ENCODE assay signal across 22 cellular contexts in the genomic region with DNA sequence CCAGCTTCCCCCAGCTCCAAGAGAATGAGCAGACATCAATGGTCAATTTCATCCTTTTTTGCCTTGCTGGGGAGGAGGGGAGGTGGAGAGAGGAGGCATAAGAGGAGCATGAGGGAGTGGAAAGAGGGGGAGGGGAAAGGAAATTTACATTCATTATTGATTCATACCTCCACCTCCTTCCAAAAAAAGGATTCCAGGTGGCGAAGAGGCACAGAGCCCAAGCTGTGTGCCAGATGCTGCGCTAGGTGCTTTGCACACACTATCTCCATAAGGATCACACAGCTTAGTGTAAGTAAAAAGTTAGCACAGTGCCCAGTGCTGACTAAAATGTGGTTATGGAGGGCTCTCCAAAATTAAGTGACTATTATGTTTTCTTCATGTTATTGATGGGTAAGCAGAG.
DNase-seq lines count a peak whose midpoint lies in the region; FAIRE-seq lines count a peak whose summit lies in the region.
"Had no signal": no experiment of that assay in that cellular context is flagged by ENCODE, and none has a peak within 500 bp of the region (broad histone marks: within the 10 kb centered on the region; RNA-seq: fewer than 3 reads in every experiment).

No MANE protein-coding gene starts in this region.

- H3K27me3 ChIP-seq in layer of hippocampus (ENCODE audit: control insufficient read depth, insufficient read depth, low read length), result no peaks in the 10 kb centered on the region
- H3K27me3 ChIP-seq: brain microvascular endothelial cell, colonic mucosa had no signal

- peak overlapping the region; percentile 54 for H3K27ac ChIP-seq in layer of hippocampus (ENCODE audit: low read depth, low read length)
- H3K27ac ChIP-seq: brain microvascular endothelial cell, colonic mucosa, spleen, transverse colon had no signal

- peak; percentile 90 for DNase-seq in DMS79 (lab: John Stamatoyannopoulos, UW)
- peak; percentile 80 for DNase-seq in NCI-H146 (lab: John Stamatoyannopoulos, UW)
- DNase-seq in NCI-H526 treated with DMSO at 0.1 percent for 48 hours (lab: John Stamatoyannopoulos, UW), result peak; percentile 48
- no peak for DNase-seq in RCC 7860 (ENCODE audit: low spot score)
- DNase-seq in foreskin melanocyte, result no peak
- DNase-seq in HTR-8/SVneo (ENCODE audit: insufficient read length, low spot score), result no peak
- DNase-seq: activated CD4-positive, alpha-beta memory T cell treated with anti-CD3 and anti-CD28 coated beads, Interleukin-2, amount 10 ng/mL, durations not matched to agents 7 days and 5 days; activated gamma-delta T cell; brain microvascular endothelial cell; CD4-positive, alpha-beta T cell; colonic mucosa; left cardiac atrium; NCI-H1048; NCI-H226; retina; spleen; stimulated activated CD4-positive, alpha-beta T cell treated with anti-CD3 and anti-CD28 coated beads, Interleukin-4, amount 100 ng/mL, for 24 hours; SW 1271; transverse colon had no signal

- FAIRE-seq in RCC 7860 (lab: Jason Lieb, UNC), result no peak
- FAIRE-seq in HTR-8/SVneo (lab: Jason Lieb, UNC), result no peak
- FAIRE-seq: H54, HepG2 had no signal

Comparison
In these comparisons a context has a peak if more than half of its experiments do, and no peak if none do; other contexts are left out.
1. DNase-seq: peak in DMS79 (single experiment), NCI-H146 (single experiment) and NCI-H526 treated with DMSO at 0.1 percent for 48 hours (single experiment); none in RCC 7860 (single experiment), foreskin melanocyte (single experiment) and HTR-8/SVneo (single experiment).